In the genomic region with DNA sequence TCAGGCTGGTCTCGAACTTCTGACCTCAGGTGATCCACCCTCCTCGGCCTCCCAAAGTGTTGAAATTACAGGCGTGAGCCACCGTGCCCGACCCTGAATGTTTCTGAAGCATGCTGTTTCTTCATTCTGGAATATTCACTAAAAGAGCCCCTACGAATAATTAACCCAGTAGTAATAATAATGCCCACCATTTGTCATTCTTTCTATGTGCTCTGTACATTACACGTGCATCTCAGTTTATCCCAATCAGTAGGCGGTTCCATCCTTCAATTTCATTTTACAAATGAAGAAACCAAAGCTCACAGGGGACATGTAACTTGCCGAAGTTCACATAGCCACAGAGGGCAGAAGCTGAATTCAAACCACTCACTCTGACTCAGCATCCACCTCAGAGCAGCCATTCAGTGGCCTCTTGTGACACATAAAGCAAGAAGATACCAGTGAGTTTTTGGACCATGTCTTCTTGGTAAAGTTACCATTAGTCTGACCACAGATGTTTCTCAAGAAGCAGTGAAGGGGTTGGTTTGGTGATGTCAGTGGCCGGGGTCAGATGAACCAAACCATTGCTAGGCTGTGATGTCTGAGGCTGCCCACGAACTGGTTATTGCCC, we compare ENCODE assay signal across 9 cellular contexts.
A peak's percentile ranks its signal among the peaks of the same experiment; 100 is the strongest.
DNase-seq lines count a peak whose midpoint lies in the region; ATAC-seq and TF ChIP-seq lines count a peak whose summit lies in the region.
"Had no signal": no experiment of that assay in that cellular context is flagged by ENCODE, and none has a peak within 500 bp of the region (broad histone marks: within the 10 kb centered on the region; RNA-seq: fewer than 3 reads in every experiment).

No MANE protein-coding gene starts in this region.

- no peaks in the 10 kb centered on the region for H3K27me3 ChIP-seq in adipocyte (replicated peaks; ENCODE audit: control insufficient read depth, insufficient read depth, low read length)
- H3K27me3 ChIP-seq: Peyer's patch had no signal

- H3K4me3 Mint-ChIP-seq in natural killer cell = no peak overlapping the region

- intact Hi-C loops in natural killer cell (cut with micrococcal nuclease) (no loop called here), head of caudate nucleus (cut with DNase I) (no loop called here)

- H3K9me3 Mint-ChIP-seq in natural killer cell = no peaks in the 10 kb centered on the region

- no peaks in the 10 kb centered on the region for H3K9me3 ChIP-seq in adipocyte (ENCODE audit: control insufficient read depth, low read length)
- H3K9me3 ChIP-seq: Peyer's patch had no signal

- DNase-seq in GM12864 (ENCODE audit: low read depth) (peak; percentile 89), MV-4-11 (lab: John Stamatoyannopoulos, UW) (peak; percentile 96), adipocyte (ENCODE audit: low read depth) (peak; percentile 91), natural killer cell (no peak), NCI-H128 (lab: John Stamatoyannopoulos, UW; ENCODE audit: unreplicated experiment) (no peak), cerebellar nuclear complex (lab: John Stamatoyannopoulos, UW) (no peak), head of caudate nucleus (no peak)

- TF ChIP-seq CTCF in GM12864 (IDR thresholded peaks at IDR 0.05; ENCODE audit: low read depth, low read length, missing control alignments) (no peak), natural killer cell (IDR thresholded peaks at IDR 0.05) (no peak)

- H3K36me3 Mint-ChIP-seq in natural killer cell = no peaks in the 10 kb centered on the region

- peak; percentile 64 for ATAC-seq in GM21786 (IDR thresholded peaks at IDR 0.05; ENCODE audit: unreplicated experiment)
- ATAC-seq in natural killer cell = peak; percentile 81 to 82 (median 82)

- H3K36me3 ChIP-seq in adipocyte (ENCODE audit: control insufficient read depth, insufficient read depth, low read length, severe bottlenecking) = no peaks in the 10 kb centered on the region
- H3K36me3 ChIP-seq: Peyer's patch had no signal

- H3K27ac Mint-ChIP-seq in natural killer cell = peak overlapping the region; percentile 65 to 86

- H3K9ac ChIP-seq in adipocyte (ENCODE audit: low read length) = peak overlapping the region; percentile 81

- no peak overlapping the region for H3K4me3 ChIP-seq in GM12864 (ENCODE audit: low read depth, low read length)
- peak overlapping the region; percentile 20 for H3K4me3 ChIP-seq in adipocyte (ENCODE audit: low read length)
- H3K4me3 ChIP-seq: Peyer's patch had no signal

- peaks cover 38% of the 10 kb centered on the region for H3K4me1 ChIP-seq in adipocyte (ENCODE audit: control insufficient read depth, insufficient read depth, low read length)

- H3K4me1 Mint-ChIP-seq in natural killer cell = peaks cover 38 to 44% of the 10 kb centered on the region in 2 donors

- peaks cover 0 to 7% of the 10 kb centered on the region in 2 donors for H3K27me3 Mint-ChIP-seq in natural killer cell (ENCODE audit: low read depth in 2 of 2)

Comparison
In these comparisons a context has a peak if more than half of its experiments do, and no peak if none do; other contexts are left out.
1. DNase-seq: peak in GM12864 (single experiment), MV-4-11 (single experiment) and adipocyte (single experiment); none in natural killer cell (single experiment), NCI-H128 (single experiment), cerebellar nuclear complex (0 of 2) and head of caudate nucleus (0 of 42).